ENCODE assay signal across 16 cellular contexts in genomic region chr17:17345686-17346427, GRCh38. TPM values are rescaled to one million over a fixed set of nuclear protein-coding genes. Genes with fewer than 3 reads are reported as not detected.
A peak's percentile ranks its signal among the peaks of the same experiment; 100 is the strongest.
DNase-seq lines count a peak whose midpoint lies in the region; ATAC-seq and TF ChIP-seq lines count a peak whose summit lies in the region.
"Had no signal": no experiment of that assay in that cellular context is flagged by ENCODE, and none has a peak within 500 bp of the region (broad histone marks: within the 10 kb centered on the region; RNA-seq: fewer than 3 reads in every experiment).

No MANE protein-coding gene starts in this region.

- no peak for ATAC-seq in Right ventricle myocardium superior (ENCODE audit: poor library complexity)
- no peak for ATAC-seq in omental fat pad (ENCODE audit: low FRiP score)
- no peak for ATAC-seq in aorta (ENCODE audit: low FRiP score)
- ATAC-seq in HG03045 (IDR thresholded peaks at IDR 0.05; ENCODE audit: unreplicated experiment): no peak
- ATAC-seq in GM19397 (IDR thresholded peaks at IDR 0.05; ENCODE audit: unreplicated experiment): no peak
- ATAC-seq: GM23338 had no signal

- no peak for TF ChIP-seq CTCF in left ventricle myocardium inferior (IDR thresholded peaks at IDR 0.05; ENCODE audit: borderline replicate concordance)
- no peak for TF ChIP-seq CTCF in omental fat pad (IDR thresholded peaks at IDR 0.05)

- H3K9me3 ChIP-seq in left ventricle myocardium inferior (replicated peaks) (no peaks in the 10 kb centered on the region), aorta (ENCODE audit: control insufficient read depth, low read length) (no peaks in the 10 kb centered on the region)

- WGBS in aorta, 2 donors: 90 to 92% methylated on average over 14 of the region's 14 CpGs

- H3K27ac ChIP-seq in left ventricle myocardium inferior (replicated peaks) (no peak overlapping the region), aorta (ENCODE audit: low read depth in 1 of 2, low read length in 2 of 2) (no peak overlapping the region)
- H3K27ac ChIP-seq: C4-2B, PC-9 had no signal

- no peak overlapping the region for H3K4me3 ChIP-seq in left ventricle myocardium inferior
- H3K4me3 ChIP-seq in aorta (ENCODE audit: low read length in 2 of 2): no peak overlapping the region
- H3K4me3 ChIP-seq: GM23338, PC-9 had no signal

- H3K27me3 ChIP-seq in left ventricle myocardium inferior (ENCODE audit: low read depth) (no peaks in the 10 kb centered on the region), aorta (ENCODE audit: control insufficient read depth in 1 of 2, insufficient read depth in 2 of 2, low read length in 1 of 2) (no peaks in the 10 kb centered on the region)

- peaks cover 3% of the 10 kb centered on the region for H3K4me1 ChIP-seq in left ventricle myocardium inferior
- H3K4me1 ChIP-seq in aorta (ENCODE audit: control insufficient read depth in 1 of 2, insufficient read depth in 2 of 2, low read length in 2 of 2): no peaks in the 10 kb centered on the region

- DNase-seq in Right ventricle myocardium superior (peak; percentile 13), left ventricle myocardium inferior (no peak), iPS-NIHi11 (ENCODE audit: low spot score) (peak; percentile 7), omental fat pad (ENCODE audit: low spot score) (peak; percentile 2), aorta (peak; percentile 22 to 26)
- DNase-seq: GF-D8, KG1, NCI-H146, NCI-H2081, NCI-H510A, NCI-H774, PC-9 had no signal

- intact Hi-C loops in Right ventricle myocardium superior (cut with DNase I) (no loop called here), left ventricle myocardium inferior (cut with micrococcal nuclease) (no loop called here), aorta (cut with DNase I) (no loop called here)

- H3K36me3 ChIP-seq in left ventricle myocardium inferior (no peaks in the 10 kb centered on the region), aorta (ENCODE audit: control insufficient read depth in 1 of 2, insufficient read depth in 2 of 2, low read length in 1 of 2) (no peaks in the 10 kb centered on the region)

RNA-seq across cellular contexts. Expression of gene NT5M, which starts 42.7 kb away (rescaled TPM):
- total RNA-seq in Right ventricle myocardium superior (8.5 TPM), left ventricle myocardium inferior (11.2 TPM), omental fat pad (1 to 10 TPM; 1.3 to 3.5 (median 2.3) TPM), aorta (1 to 10 TPM; 1.2 to 2.2 TPM)
- 1 to 10 TPM in 1 of 2 donors, not detected in 1; 1.6 TPM for polyA plus RNA-seq in aorta
